In genomic region chr2:114384441-114384840, GRCh38 we compare ENCODE assay signal across 37 cellular contexts. TPM values are rescaled to one million over a fixed set of nuclear protein-coding genes. Genes with fewer than 3 reads are reported as not detected.
"Had no signal": no experiment of that assay in that cellular context is flagged by ENCODE, and none has a peak within 500 bp of the region (broad histone marks: within the 10 kb centered on the region; RNA-seq: fewer than 3 reads in every experiment).

No MANE protein-coding gene starts in this region.

- H3K27me3 ChIP-seq: MG63 had no signal

- H3K9me3 ChIP-seq: MG63 had no signal

- H3K36me3 ChIP-seq: MG63 had no signal

- DNase-seq: Karpas-422, Kasumi-1, MG63, MV-4-11, NCI-H1048, NCI-H1092, NCI-H1092 treated with DMSO at 0.1 percent for 48 hours, NCI-H1105, NCI-H1105 treated with DMSO at 0.1 percent for 48 hours, NCI-H1417, NCI-H1417 treated with DMSO at 0.1 percent for 48 hours, NCI-H1436, NCI-H1436 treated with DMSO at 0.1 percent for 48 hours, NCI-H146, NCI-H1694, NCI-H1694 treated with DMSO at 0.1 percent for 48 hours, NCI-H187, NCI-H187 treated with DMSO at 0.1 percent for 48 hours, NCI-H1930, NCI-H2029, NCI-H2029 treated with DMSO at 0.1 percent for 48 hours, NCI-H2081, NCI-H2081 treated with DMSO at 0.1 percent for 48 hours, NCI-H2107, NCI-H2171, NCI-H2171 treated with DMSO at 0.1 percent for 48 hours, NCI-H2227 treated with DMSO at 0.1 percent for 48 hours, NCI-H226, NCI-H345, NCI-H446, NCI-H446 treated with DMSO at 0.1 percent for 48 hours, NCI-H510A, NCI-H510A treated with DMSO at 0.1 percent for 48 hours, NCI-H524 treated with DMSO at 0.1 percent for 48 hours had no signal

- H3K4me3 ChIP-seq: MG63 had no signal

RNA-seq across cellular contexts. Expression of gene DPP10, which starts 58.0 kb away (rescaled TPM):
- total RNA-seq: LHCN-M2, M059J, MCF 10A had no signal
